Comparison of ENCODE assay signal across 1 cellular context in genomic region chr10:110530131-110530831, GRCh38.
TF ChIP-seq lines count a peak whose summit lies in the region.

No MANE protein-coding gene starts in this region.

TF ChIP-seq in HEK293, 187 proteins besides CTCF, POLR2A, EP300 and RAD21 (continued from another document and continues in another):
- TF ChIP-seq REST (tag by site-specific recombination; IDR thresholded peaks at IDR 0.05) (no peak), ZNF24 (tag by site-specific recombination; IDR thresholded peaks at IDR 0.05) (peak; percentile 75; the same call in 1 of the 2 replicates), ZEB2 (tag by site-specific recombination; IDR thresholded peaks at IDR 0.05) (peak; percentile 73), ZNF16 (tag by site-specific recombination; IDR thresholded peaks at IDR 0.05; ENCODE audit: low read depth) (no peak), ZSCAN18 (tag by site-specific recombination; IDR thresholded peaks at IDR 0.05) (no peak), IKZF3 (tag by site-specific recombination; IDR thresholded peaks at IDR 0.05) (peak; percentile 89), ZNF48 (tag by site-specific recombination; IDR thresholded peaks at IDR 0.05) (no peak), ZNF555 (tag by site-specific recombination; conservative IDR thresholded peaks at IDR 0.05) (no peak), ZNF837 (tag by site-specific recombination; IDR thresholded peaks at IDR 0.05) (no peak), ZBTB10 (tag by site-specific recombination; IDR thresholded peaks at IDR 0.05) (peak; percentile 57; the same call in 1 of the 2 replicates), ZBTB44 (tag by site-specific recombination; IDR thresholded peaks at IDR 0.05) (peak; percentile 53), SP7 (tag by site-specific recombination; IDR thresholded peaks at IDR 0.05) (peak; percentile 82), FEZF1 (tag by site-specific recombination; IDR thresholded peaks at IDR 0.05) (no peak), PATZ1 (tag by site-specific recombination; IDR thresholded peaks at IDR 0.05) (peak; percentile 84), ZNF639 (tag by site-specific recombination; IDR thresholded peaks at IDR 0.05) (peak; percentile 72), HOXD13 (CRISPR knock-in tag; IDR thresholded peaks at IDR 0.05; ENCODE audit: borderline replicate concordance) (no peak), ZNF148 (tag by site-specific recombination; IDR thresholded peaks at IDR 0.05; ENCODE audit: borderline replicate concordance) (no peak), ZNF513 (tag by site-specific recombination; IDR thresholded peaks at IDR 0.05) (no peak), ZNF580 (tag by site-specific recombination; IDR thresholded peaks at IDR 0.05) (no peak), BCL11B (tag by site-specific recombination; IDR thresholded peaks at IDR 0.05; ENCODE audit: low read depth) (no peak), ZNF133 (tag by site-specific recombination; IDR thresholded peaks at IDR 0.05) (no peak), ZBTB48 (tag by site-specific recombination; IDR thresholded peaks at IDR 0.05) (no peak), ZNF585B (tag by site-specific recombination; IDR thresholded peaks at IDR 0.05) (no peak), ZNF391 (tag by site-specific recombination; IDR thresholded peaks at IDR 0.05; ENCODE audit: borderline replicate concordance, low read depth) (peak; percentile 35; the same call in 1 of the 2 replicates), ZSCAN5A (tag by site-specific recombination; IDR thresholded peaks at IDR 0.05) (no peak), ZFP41 (tag by site-specific recombination; IDR thresholded peaks at IDR 0.05; ENCODE audit: borderline replicate concordance) (no peak), INSM2 (tag by site-specific recombination; IDR thresholded peaks at IDR 0.05) (no peak), PRDM1 (tag by site-specific recombination; IDR thresholded peaks at IDR 0.05) (0 out of 2 replicates have a peak, but pooled peaks have one; percentile 32), ZNF362 (tag by site-specific recombination; IDR thresholded peaks at IDR 0.05) (no peak), ZNF670 (tag by site-specific recombination; IDR thresholded peaks at IDR 0.05; ENCODE audit: low read depth) (no peak)
